17 cellular contexts compared by ENCODE assay signal in the genomic region with DNA sequence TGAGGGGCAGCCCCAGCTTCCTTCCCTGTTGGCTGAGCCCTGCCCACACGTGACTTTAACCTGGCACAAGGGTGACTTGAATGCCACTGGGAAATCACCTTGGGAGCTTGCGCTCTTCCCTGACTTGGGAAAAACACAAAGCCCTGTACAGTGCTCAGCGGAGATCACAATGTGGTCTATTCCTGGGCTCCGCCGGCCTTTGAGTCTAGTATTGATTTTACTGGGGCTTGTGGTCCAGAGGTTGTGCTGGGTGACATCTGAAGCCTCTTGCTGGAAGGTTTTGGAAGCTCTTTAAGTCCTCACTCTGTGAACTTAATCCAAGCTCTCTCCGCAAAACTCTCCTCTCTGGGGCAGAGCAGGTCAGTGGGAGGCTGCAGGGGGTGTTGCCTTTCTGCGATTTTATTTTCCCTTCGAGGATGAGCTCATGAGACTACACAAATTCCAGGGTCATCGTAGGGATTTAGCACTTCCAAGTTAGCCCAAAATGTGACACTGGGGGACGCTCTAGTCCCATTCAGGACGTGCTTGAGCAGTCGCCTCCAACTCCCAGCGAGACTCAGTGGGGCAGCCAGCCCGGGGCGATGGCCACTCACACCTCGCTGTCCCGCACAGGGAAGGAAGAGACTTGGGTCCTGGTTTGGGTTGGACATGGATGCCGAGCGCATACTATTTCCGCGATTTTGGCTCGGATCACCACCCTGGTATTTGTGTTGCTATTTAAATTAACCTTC.
DNase-seq lines count a peak whose midpoint lies in the region; ATAC-seq, FAIRE-seq and TF ChIP-seq lines count a peak whose summit lies in the region.
"Had no signal": no experiment of that assay in that cellular context is flagged by ENCODE, and none has a peak within 500 bp of the region (broad histone marks: within the 10 kb centered on the region; RNA-seq: fewer than 3 reads in every experiment).

No MANE protein-coding gene starts in this region.

- H3K23ac ChIP-seq in H1 (ENCODE audit: insufficient read length), result no peak overlapping the region

- no peak overlapping the region for H3K18ac ChIP-seq in H1 (ENCODE audit: extremely low read depth, low read length)

- H2AK5ac ChIP-seq in H1 (ENCODE audit: low read depth, low read length), result no peak overlapping the region

- H2BK120ac ChIP-seq in H1 (replicated peaks; ENCODE audit: low read depth, low read length), result no peak overlapping the region

- no peak overlapping the region for H2BK12ac ChIP-seq in H1 (ENCODE audit: low read depth, low read length)

- no peaks in the 10 kb centered on the region for H3K9me2 ChIP-seq in OCI-LY1 (ENCODE audit: low read depth, low read length)

- H4K5ac ChIP-seq in H1 (ENCODE audit: insufficient read length, low read depth, low read length), result no peak overlapping the region

- no peak overlapping the region for H2BK5ac ChIP-seq in H1 (ENCODE audit: low read depth, low read length)

- H3K23me2 ChIP-seq in H1 (ENCODE audit: low read depth, low read length), result no peaks in the 10 kb centered on the region

- 88% methylated on average over 21 of the region's 22 CpGs; no CpG with 5 or more reads in 1 of the 2 experiments for WGBS in H1 (ENCODE audit: extremely low coverage in 1 of 2, insufficient coverage in 1 of 2, insufficient read length in 1 of 2, insufficient replicate concordance in 2 of 2, low coverage in 1 of 2, low lambda C conversion rate in 2 of 2, missing lambda C conversion rate in 1 of 2), 2 experiments

- TF ChIP-seq CTCF in OCI-LY1 (IDR thresholded peaks at IDR 0.05; ENCODE audit: low read length), result peak; percentile 15; the same call in 1 of the 2 replicates
- peak in 2 of 3 experiments; percentile 2 to 32; a peak in 2 of 4 replicates for TF ChIP-seq CTCF in H1 (IDR thresholded peaks at IDR 0.05; ENCODE audit: control extremely low read depth in 1 of 3, insufficient read depth in 1 of 3, low read depth in 1 of 3, low read length in 3 of 3)

- H3K27me3 ChIP-seq in OCI-LY1 (ENCODE audit: insufficient read depth, low read length), result no peaks in the 10 kb centered on the region; the same call in 1 of the 2 replicates
- H3K27me3 ChIP-seq in H1 (replicated peaks in 1 of 4; ENCODE audit: control insufficient read depth in 3 of 4, extremely low read depth in 1 of 4, insufficient read depth in 3 of 4, low read length in 3 of 4), result no peaks in the 10 kb centered on the region

- intact Hi-C loops in Right ventricle myocardium inferior (cut with DNase I), result no loop called here

- no peak overlapping the region for H3K4ac ChIP-seq in H1 (replicated peaks; ENCODE audit: insufficient read length, low read depth, low read length)

- H3K4me3 ChIP-seq in OCI-LY1 (ENCODE audit: low read depth, low read length, poor library complexity, severe bottlenecking) (no peak overlapping the region), H1 (ENCODE audit: extremely low read depth in 1 of 4, insufficient read depth in 2 of 4, low read depth in 3 of 4, low read length in 4 of 4) (no peak overlapping the region)

- H3K79me1 ChIP-seq in H1 (ENCODE audit: low read depth, low read length), result no peaks in the 10 kb centered on the region

- peak; percentile 44 to 63 for TF ChIP-seq RAD21 in H1 (IDR thresholded peaks at IDR 0.05 in 1 of 2, conservative IDR thresholded peaks at IDR 0.05 in 1 of 2; ENCODE audit: low read depth in 2 of 2, low read length in 2 of 2)

- no peaks in the 10 kb centered on the region for H3F3A ChIP-seq in OCI-LY1 (ENCODE audit: insufficient read depth, low read length)

- no peak for TF ChIP-seq POLR2A in H1 (IDR thresholded peaks at IDR 0.05; ENCODE audit: control extremely low read depth in 1 of 2, low read depth in 2 of 2, low read length in 2 of 2)

- no peak overlapping the region for H2BK15ac ChIP-seq in H1 (ENCODE audit: low read length)

- no peak overlapping the region for H4K91ac ChIP-seq in H1 (replicated peaks; ENCODE audit: insufficient read length, low read length)

- H3K4me2 ChIP-seq in OCI-LY1 (ENCODE audit: low read length) (no peak overlapping the region), H1 (ENCODE audit: insufficient read depth in 1 of 2, low read depth in 2 of 2, low read length in 2 of 2) (no peak overlapping the region)

- no peak overlapping the region for H2AFZ ChIP-seq in OCI-LY1 (ENCODE audit: low read length)
- H2AFZ ChIP-seq in H1 (ENCODE audit: low read length), result no peak overlapping the region

- ATAC-seq in HG03460 (IDR thresholded peaks at IDR 0.05; ENCODE audit: unreplicated experiment) (no peak), HG03520 (IDR thresholded peaks at IDR 0.05; ENCODE audit: unreplicated experiment) (no peak), Right ventricle myocardium inferior (no peak)
- ATAC-seq: CD8-positive, alpha-beta T cell had no signal

- H4K20me1 ChIP-seq in OCI-LY1 (ENCODE audit: insufficient read depth, low read length), result no peaks in the 10 kb centered on the region
- H4K20me1 ChIP-seq in H1 (replicated peaks in 1 of 2; ENCODE audit: control insufficient read depth in 1 of 2, insufficient read depth in 2 of 2, low read length in 2 of 2), result no peaks in the 10 kb centered on the region

- H2BK20ac ChIP-seq in H1 (ENCODE audit: low read length), result no peak overlapping the region

- H3K4me1 ChIP-seq in OCI-LY1 (ENCODE audit: insufficient read depth, low read length, severe bottlenecking) (no peaks in the 10 kb centered on the region), H1 (replicated peaks in 1 of 4; ENCODE audit: control insufficient read depth in 3 of 4, insufficient read depth in 4 of 4, low read length in 3 of 4) (no peaks in the 10 kb centered on the region; a peak in 1 of 7 replicates)

- POLR2A ChIA-PET in H1 (lab: Charles Lee; ENCODE audit: partially characterized antibody), result no interaction called here

- H3K36me3 ChIP-seq in OCI-LY1 (ENCODE audit: insufficient read depth, low read length) (no peaks in the 10 kb centered on the region), H1 (ENCODE audit: control insufficient read depth in 2 of 4, insufficient read depth in 4 of 4, low read length in 3 of 4) (no peaks in the 10 kb centered on the region)

- DNase-seq in NCI-H748 (lab: John Stamatoyannopoulos, UW; ENCODE audit: unreplicated experiment) (peak; percentile 17), NCI-H748 treated with DMSO at 0.1 percent for 48 hours (lab: John Stamatoyannopoulos, UW) (no peak), H1 (ENCODE audit: low read depth in 1 of 2, low spot score in 2 of 2) (no peak), Right ventricle myocardium inferior (ENCODE audit: missing footprints) (no peak)
- DNase-seq: CD8-positive, alpha-beta T cell; COR-L47; DMS153; DMS79 treated with DMSO at 0.1 percent for 48 hours; EL; GDM1; Kasumi-1 had no signal

- CTCF ChIA-PET in H1 (lab: Charles Lee; ENCODE audit: partially characterized antibody), result interaction anchor here (0.6 kb wide), 1 partner anchor 1568 kb away, joined by 3 read pairs; no protein-coding TSS in a partner anchor

- H3K14ac ChIP-seq in H1 (ENCODE audit: insufficient read length), result no peak overlapping the region

- H3K27ac ChIP-seq in OCI-LY1 (ENCODE audit: low read depth, low read length, poor library complexity, severe bottlenecking), result no peak overlapping the region
- H3K27ac ChIP-seq in H1 (ENCODE audit: low read depth, low read length), result no peak overlapping the region
- H3K27ac ChIP-seq: 22Rv1 had no signal

- H3K9me3 ChIP-seq in OCI-LY1 (ENCODE audit: low read length) (no peaks in the 10 kb centered on the region), H1 (ENCODE audit: insufficient read depth in 2 of 2, low read depth in 1 of 2, low read length in 1 of 2) (peaks cover 26 to 69% of the 10 kb centered on the region in 2 experiments)

- H3K56ac ChIP-seq in H1 (replicated peaks; ENCODE audit: insufficient read length, low read depth, low read length), result no peak overlapping the region

- no peak for TF ChIP-seq EP300 in H1 (IDR thresholded peaks at IDR 0.05; ENCODE audit: borderline replicate concordance in 1 of 2, low read depth in 2 of 2, low read length in 2 of 2)

- H3K79me2 ChIP-seq in OCI-LY1 (ENCODE audit: insufficient read depth, low read length) (no peaks in the 10 kb centered on the region), H1 (ENCODE audit: control insufficient read depth in 1 of 2, insufficient read depth in 2 of 2, low read length in 2 of 2) (no peaks in the 10 kb centered on the region)

- FAIRE-seq in H1 (lab: Jason Lieb, UNC), result no peak
- FAIRE-seq: D721Med, GM12892 had no signal

- H3K9ac ChIP-seq in OCI-LY1 (ENCODE audit: low read length) (no peak overlapping the region), H1 (replicated peaks in 1 of 4; ENCODE audit: extremely low read depth in 1 of 4, low read depth in 3 of 4, low read length in 3 of 4) (no peak overlapping the region)

- H4K8ac ChIP-seq in H1 (ENCODE audit: extremely low read depth, insufficient read depth, low read length), result no peak overlapping the region; the same call in 1 of the 2 replicates

TF ChIP-seq in H1, 55 proteins besides CTCF, POLR2A, EP300 and RAD21 (continues in another document):
- TF ChIP-seq TCF12 (IDR thresholded peaks at IDR 0.05; ENCODE audit: low read depth, low read length) (no peak), JUND (IDR thresholded peaks at IDR 0.05; ENCODE audit: low read length) (no peak), SRF (IDR thresholded peaks at IDR 0.05; ENCODE audit: low read depth, low read length) (no peak), FOSL1 (IDR thresholded peaks at IDR 0.05; ENCODE audit: insufficient read depth, low read depth, low read length) (no peak), RNF2 (IDR thresholded peaks at IDR 0.05; ENCODE audit: borderline replicate concordance, low read depth, low read length, missing control alignments, poor library complexity, severe bottlenecking) (no peak), CBX5 (IDR thresholded peaks at IDR 0.05; ENCODE audit: low read depth, low read length) (no peak), CEBPB (IDR thresholded peaks at IDR 0.05; ENCODE audit: low read depth, low read length) (no peak), GTF2F1 (IDR thresholded peaks at IDR 0.05; ENCODE audit: borderline replicate concordance, low read depth, low read length) (no peak), EGR1 (IDR thresholded peaks at IDR 0.05; ENCODE audit: borderline replicate concordance, low read depth, low read length) (no peak), KDM1A (IDR thresholded peaks at IDR 0.05; ENCODE audit: borderline replicate concordance, low read length) (no peak), ZNF274 (IDR thresholded peaks at IDR 0.05; ENCODE audit: borderline replicate concordance, extremely low read depth, low read length) (no peak), CREB1 (IDR thresholded peaks at IDR 0.05) (no peak), CHD1 (IDR thresholded peaks at IDR 0.05; ENCODE audit: low read depth, low read length) (no peak), RFX5 (IDR thresholded peaks at IDR 0.05; ENCODE audit: borderline replicate concordance, low read depth, low read length) (no peak)
- TF ChIP-seq, protein P1, sequence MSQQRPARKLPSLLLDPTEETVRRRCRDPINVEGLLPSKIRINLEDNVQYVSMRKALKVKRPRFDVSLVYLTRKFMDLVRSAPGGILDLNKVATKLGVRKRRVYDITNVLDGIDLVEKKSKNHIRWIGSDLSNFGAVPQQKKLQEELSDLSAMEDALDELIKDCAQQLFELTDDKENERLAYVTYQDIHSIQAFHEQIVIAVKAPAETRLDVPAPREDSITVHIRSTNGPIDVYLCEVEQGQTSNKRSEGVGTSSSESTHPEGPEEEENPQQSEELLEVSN (IDR thresholded peaks at IDR 0.05), result no peak
